In genomic region chr9:123662057-123662776, GRCh38 we compare ENCODE assay signal across 26 cellular contexts.
DNase-seq lines count a peak whose midpoint lies in the region; ATAC-seq and TF ChIP-seq lines count a peak whose summit lies in the region.
"Had no signal": no experiment of that assay in that cellular context is flagged by ENCODE, and none has a peak within 500 bp of the region (broad histone marks: within the 10 kb centered on the region; RNA-seq: fewer than 3 reads in every experiment).

No MANE protein-coding gene starts in this region.

- no peak for TF ChIP-seq CTCF in activated B cell treated with CpG ODN at 0.5 μM for 24 hours (IDR thresholded peaks at IDR 0.05)

- H3K36me3 Mint-ChIP-seq in activated B cell treated with CpG ODN at 0.5 μM for 24 hours (ENCODE audit: low read depth), result peaks cover 27% of the 10 kb centered on the region
- peaks cover 11% of the 10 kb centered on the region for H3K36me3 Mint-ChIP-seq in T-helper 2 cell treated with Interferon-gamma antibody and Interleukin-4, amounts not matched to agents 5 μg/mL and 100 μg/mL, for 36 hours (ENCODE audit: low read depth)

- CTCF ChIA-PET in activated B cell treated with CpG ODN at 0.5 μM for 24 hours (lab: Charles Lee), result no interaction called here

- no peaks in the 10 kb centered on the region for H4K20me1 ChIP-seq in BLaER1

- peak overlapping the region; percentile 49 for H3K4me2 ChIP-seq in BLaER1

- H3K4me3 Mint-ChIP-seq in activated B cell treated with CpG ODN at 0.5 μM for 24 hours, result peak overlapping the region; percentile 1
- no peak overlapping the region for H3K4me3 Mint-ChIP-seq in T-helper 2 cell treated with Interferon-gamma antibody and Interleukin-4, amounts not matched to agents 5 μg/mL and 100 μg/mL, for 36 hours
- H3K4me3 Mint-ChIP-seq: activated T-cell treated with anti-CD3 and anti-CD28 coated beads, Interleukin-2, amount 50 U/mL, for 4 hours; immature natural killer cell; T-helper 1 cell treated with Interleukin-12 subunit alpha and Interleukin-12 subunit beta and Interleukin-4 antibody, amounts not matched to agents 30 μg/mL and 1 μg/mL, for 36 hours had no signal

- H3K9me3 ChIP-seq in BLaER1, result peaks cover 31% of the 10 kb centered on the region
- H3K9me3 ChIP-seq: BE2C had no signal

- peak overlapping the region; percentile 15 for H3K27ac Mint-ChIP-seq in activated B cell treated with CpG ODN at 0.5 μM for 24 hours
- no peak overlapping the region for H3K27ac Mint-ChIP-seq in T-helper 2 cell treated with Interferon-gamma antibody and Interleukin-4, amounts not matched to agents 5 μg/mL and 100 μg/mL, for 36 hours
- H3K27ac Mint-ChIP-seq: immature natural killer cell; T-helper 1 cell treated with Interleukin-12 subunit alpha and Interleukin-12 subunit beta and Interleukin-4 antibody, amounts not matched to agents 30 μg/mL and 1 μg/mL, for 36 hours had no signal

- intact Hi-C loops in activated B cell treated with CpG ODN at 0.5 μM for 24 hours (cut with micrococcal nuclease), result loop anchor here (10.0 kb wide), 1 partner anchor 263 kb away; no protein-coding TSS in a partner anchor
- intact Hi-C loops in Right ventricle myocardium inferior (cut with DNase I), result no loop called here

- H3K4me1 Mint-ChIP-seq in activated B cell treated with CpG ODN at 0.5 μM for 24 hours, result peaks cover 48% of the 10 kb centered on the region
- no peaks in the 10 kb centered on the region for H3K4me1 Mint-ChIP-seq in T-helper 2 cell treated with Interferon-gamma antibody and Interleukin-4, amounts not matched to agents 5 μg/mL and 100 μg/mL, for 36 hours (ENCODE audit: low read depth)
- H3K4me1 Mint-ChIP-seq: immature natural killer cell had no signal

- H3K27me3 Mint-ChIP-seq in activated B cell treated with CpG ODN at 0.5 μM for 24 hours, result no peaks in the 10 kb centered on the region
- H3K27me3 Mint-ChIP-seq in T-helper 2 cell treated with Interferon-gamma antibody and Interleukin-4, amounts not matched to agents 5 μg/mL and 100 μg/mL, for 36 hours (ENCODE audit: low read depth), result no peaks in the 10 kb centered on the region

- peak; percentile 37 for ATAC-seq in GM21367 (IDR thresholded peaks at IDR 0.05; ENCODE audit: unreplicated experiment)
- ATAC-seq in activated B cell treated with CpG ODN at 0.5 μM for 24 hours (ENCODE audit: low read depth), result peak; percentile 31
- no peak for ATAC-seq in GM18502 (IDR thresholded peaks at IDR 0.05; ENCODE audit: poor library complexity, unreplicated experiment)
- no peak for ATAC-seq in Right ventricle myocardium inferior
- no peak for ATAC-seq in GM18517 (IDR thresholded peaks at IDR 0.05; ENCODE audit: unreplicated experiment)
- ATAC-seq: activated T-cell treated with anti-CD3 and anti-CD28 coated beads, Interleukin-2, amount 50 U/mL, for 4 hours; left lobe of liver had no signal

- H3K9me3 Mint-ChIP-seq in activated B cell treated with CpG ODN at 0.5 μM for 24 hours, result peaks cover 12% of the 10 kb centered on the region
- peaks cover 39% of the 10 kb centered on the region for H3K9me3 Mint-ChIP-seq in T-helper 2 cell treated with Interferon-gamma antibody and Interleukin-4, amounts not matched to agents 5 μg/mL and 100 μg/mL, for 36 hours

- peak overlapping the region; percentile 31; the same call in 1 of the 2 replicates for H3K4me3 ChIP-seq in BLaER1
- H3K4me3 ChIP-seq: adrenal gland, Peyer's patch had no signal

- H3K4me1 ChIP-seq in BLaER1, result peaks cover 56% of the 10 kb centered on the region
- H3K4me1 ChIP-seq: adrenal gland, Peyer's patch had no signal

- POLR2A ChIA-PET in activated B cell treated with CpG ODN at 0.5 μM for 24 hours (lab: Charles Lee), result no interaction called here

- H3K27ac ChIP-seq in BLaER1, result peak overlapping the region; percentile 44; the same call in 1 of the 2 replicates
- H3K27ac ChIP-seq: adrenal gland, brain microvascular endothelial cell, HL-60 had no signal

- no peaks in the 10 kb centered on the region for H3K27me3 ChIP-seq in BLaER1
- H3K27me3 ChIP-seq: adrenal gland, BE2C, brain microvascular endothelial cell, Peyer's patch had no signal

- DNase-seq in MV-4-11 (lab: John Stamatoyannopoulos, UW) (peak; percentile 93), activated B cell treated with CpG ODN at 0.5 μM for 24 hours (no peak), Right ventricle myocardium inferior (ENCODE audit: missing footprints) (no peak)
- DNase-seq in T-helper 2 cell treated with Interferon-gamma antibody and Interleukin-4, amounts not matched to agents 5 μg/mL and 100 μg/mL, for 36 hours (ENCODE audit: low spot score), result no peak
- DNase-seq: activated CD4-positive, alpha-beta T cell treated with anti-CD3 and anti-CD28 coated beads for 4 hours; activated naive CD4-positive, alpha-beta T cell; activated T-cell treated with anti-CD3 and anti-CD28 coated beads, Interleukin-2, amount 50 U/mL, for 4 hours; adrenal gland; BE2C; brain microvascular endothelial cell; DND-41; effector CD8-positive, alpha-beta T cell; immature natural killer cell; mesendoderm; NCI-H1436; NCI-H446 treated with DMSO at 0.1 percent for 48 hours; occipital lobe; substantia nigra had no signal

- H3K36me3 ChIP-seq in BLaER1, result peaks cover 12% of the 10 kb centered on the region
- H3K36me3 ChIP-seq: adrenal gland, BE2C, brain microvascular endothelial cell, Peyer's patch had no signal

- no peak overlapping the region for H3K9ac ChIP-seq in BLaER1

Comparison
In these comparisons a context has a peak if more than half of its experiments do, and no peak if none do; other contexts are left out.
1. ATAC-seq: peak in GM21367 (single experiment) and activated B cell treated with CpG ODN at 0.5 μM for 24 hours (single experiment); none in GM18502 (single experiment), Right ventricle myocardium inferior (single experiment) and GM18517 (single experiment).